In genomic region chr19:16106121-16106520, GRCh38 we compare ENCODE assay signal across 10 cellular contexts. TPM values are rescaled to one million over a fixed set of nuclear protein-coding genes. Genes with fewer than 3 reads are reported as not detected.
DNase-seq lines count a peak whose midpoint lies in the region; ATAC-seq and TF ChIP-seq lines count a peak whose summit lies in the region.
"Had no signal": no experiment of that assay in that cellular context is flagged by ENCODE, and none has a peak within 500 bp of the region (broad histone marks: within the 10 kb centered on the region; RNA-seq: fewer than 3 reads in every experiment).

No MANE protein-coding gene starts in this region.

- H3K27ac ChIP-seq in VCaP = peak overlapping the region; percentile 24; the same call in 1 of the 2 replicates
- no peak overlapping the region for H3K27ac ChIP-seq in thyroid gland

- TF ChIP-seq POLR2A in thyroid gland (IDR thresholded peaks at IDR 0.05) = no peak

- ATAC-seq in GM18861 (IDR thresholded peaks at IDR 0.05; ENCODE audit: unreplicated experiment) = no peak

- H3K9me3 ChIP-seq in thyroid gland = no peaks in the 10 kb centered on the region

- peaks cover 0 to 5% of the 10 kb centered on the region in 2 donors for H3K4me1 ChIP-seq in thyroid gland

- H3K4me3 ChIP-seq in AG10803 (ENCODE audit: low read length) = no peak overlapping the region
- no peak overlapping the region for H3K4me3 ChIP-seq in thyroid gland (replicated peaks in 1 of 3)

- no peaks in the 10 kb centered on the region for H3K27me3 ChIP-seq in thyroid gland

- intact Hi-C loops in thyroid gland (cut with DNase I) = no loop called here

- peaks cover 19 to 25% of the 10 kb centered on the region in 2 donors for H3K36me3 ChIP-seq in thyroid gland

- TF ChIP-seq CTCF in AG10803 (conservative IDR thresholded peaks at IDR 0.05; ENCODE audit: low read length) (no peak), VCaP (conservative IDR thresholded peaks at IDR 0.05) (no peak), thyroid gland (IDR thresholded peaks at IDR 0.05) (no peak)

- 16 to 19% methylated on average over 3 of the region's 3 CpGs for WGBS in thyroid gland, 2 donors

- DNase-seq in AG10803 (ENCODE audit: low read depth) (peak; percentile 33), HK-2 (ENCODE audit: unreplicated experiment) (peak; percentile 35), kidney glomerular epithelial cell (lab: John Stamatoyannopoulos, UW) (peak; percentile 74), thyroid gland (no peak), HPDE6-E6E7 (ENCODE audit: extremely low spot score) (no peak)
- DNase-seq in activated naive CD4-positive, alpha-beta T cell (lab: John Stamatoyannopoulos, UW) = no peak
- DNase-seq: effector CD8-positive, alpha-beta T cell; NCI-H345 had no signal

RNA-seq across cellular contexts. Expression of gene RAB8A, which starts 5.6 kb away (rescaled TPM):
- 10 to 100 TPM; 40.2 to 65.6 (median 51.5) TPM for total RNA-seq in thyroid gland

RNA-seq across cellular contexts. Expression of gene TPM4, which starts 29.8 kb away (rescaled TPM):
- total RNA-seq in thyroid gland = 100 to 1,000 TPM; 101 to 296 (median 151) TPM

RNA-seq across cellular contexts. Expression of gene HSH2D, which starts 37.4 kb away (rescaled TPM):
- 1 to 10 TPM in 3 of 4 donors, under 1 TPM in 1; 0.94 to 4.6 (median 2.5) TPM for total RNA-seq in thyroid gland

Comparison
In these comparisons a context has a peak if more than half of its experiments do, and no peak if none do; other contexts are left out.
1. DNase-seq: peak in AG10803 (single experiment), HK-2 (single experiment) and kidney glomerular epithelial cell (single experiment); none in thyroid gland (0 of 2), HPDE6-E6E7 (single experiment) and activated naive CD4-positive, alpha-beta T cell (0 of 4).